Comparison of ENCODE assay signal across 1 cellular context in the genomic region with DNA sequence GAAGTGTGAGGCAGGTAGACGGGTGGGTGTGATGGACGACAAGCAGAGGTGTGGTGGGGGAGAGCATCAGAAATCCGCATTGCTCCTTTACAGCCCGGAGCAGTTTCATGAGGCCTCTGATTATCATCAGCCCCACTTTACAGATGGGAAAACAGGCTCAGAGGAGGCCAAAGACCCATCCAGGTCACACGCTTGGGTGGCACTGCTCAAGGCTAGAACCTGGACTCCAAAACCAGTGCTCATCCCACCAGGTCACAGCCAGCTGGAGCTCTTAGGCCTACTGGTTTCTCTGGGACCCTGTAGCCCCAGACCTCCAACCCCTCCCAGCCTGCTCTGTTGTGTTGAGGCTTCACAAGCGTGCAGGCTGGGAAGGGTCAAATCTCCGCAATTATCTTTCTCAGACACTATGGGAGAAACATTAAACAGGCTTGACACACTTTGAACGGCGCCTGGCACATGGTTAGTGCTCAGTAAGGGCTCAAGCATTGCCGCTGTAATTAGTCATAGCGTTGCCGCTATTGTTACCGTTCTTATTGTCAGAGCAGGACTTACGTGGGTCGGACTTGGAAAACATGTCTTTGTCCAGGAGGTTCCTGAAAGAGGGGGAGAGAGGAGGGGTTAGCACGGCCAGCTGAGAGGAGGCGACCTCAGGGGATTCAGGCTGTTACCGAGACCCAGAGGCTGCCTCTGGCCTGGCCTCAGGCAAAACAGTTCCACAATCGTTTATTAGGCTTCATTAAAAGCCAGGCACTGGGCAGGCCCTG.
TF ChIP-seq lines count a peak whose summit lies in the region.

No MANE protein-coding gene starts in this region.

TF ChIP-seq in endothelial cell of umbilical vein, 7 proteins besides CTCF, POLR2A, EP300 and RAD21:
- peak; percentile 73 for TF ChIP-seq JUN (IDR thresholded peaks at IDR 0.05; ENCODE audit: borderline replicate concordance, insufficient read depth, insufficient read length, low read depth)
- peak; percentile 56 for TF ChIP-seq FOS (IDR thresholded peaks at IDR 0.05; ENCODE audit: borderline replicate concordance, insufficient read depth, low read length)
- peak; percentile 83 for TF ChIP-seq MYC (IDR thresholded peaks at IDR 0.05; ENCODE audit: low read depth, low read length)
- no peak for TF ChIP-seq EZH2 (IDR thresholded peaks at IDR 0.05; ENCODE audit: borderline replicate concordance, low read depth, low read length, severe bottlenecking)
- peak; percentile 85 for TF ChIP-seq MAX (IDR thresholded peaks at IDR 0.05; ENCODE audit: insufficient read depth, insufficient read length)
